ENCODE assay signal across 8 cellular contexts in the genomic region with DNA sequence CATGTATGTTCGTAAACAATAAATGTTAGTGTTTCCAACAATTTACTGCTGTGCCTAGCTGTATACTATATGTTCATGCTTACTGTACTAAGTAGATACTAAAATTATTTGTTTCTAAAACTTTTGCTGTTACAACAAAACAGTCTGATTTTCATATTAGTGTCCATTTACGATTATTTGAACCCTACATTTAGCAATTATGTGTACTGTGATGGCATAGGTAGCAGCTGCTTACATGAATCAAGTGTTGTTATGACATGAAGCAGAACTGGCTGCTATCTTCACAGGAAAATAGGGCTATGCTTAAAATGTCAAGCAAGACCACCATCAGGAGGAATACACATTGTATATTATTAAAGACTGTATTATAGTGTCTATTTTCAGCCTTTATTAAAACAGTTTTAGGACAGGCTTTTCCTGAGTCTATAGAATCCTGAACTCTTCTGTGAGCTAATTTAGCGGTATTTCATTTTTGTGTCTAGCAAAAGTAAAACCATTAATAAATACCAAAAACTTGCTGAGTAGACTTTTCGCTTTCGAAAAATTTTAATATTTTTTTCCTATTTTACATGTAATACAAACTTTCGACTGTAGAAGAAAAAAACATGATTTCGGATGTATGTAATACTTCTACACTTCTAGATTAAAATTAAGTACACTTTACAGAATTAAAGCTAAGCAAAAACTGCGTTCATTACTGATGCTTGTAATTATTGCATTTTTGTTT. TPM values are rescaled to one million over a fixed set of nuclear protein-coding genes. Genes with fewer than 3 reads are reported as not detected.
DNase-seq lines count a peak whose midpoint lies in the region; ATAC-seq lines count a peak whose summit lies in the region.

No MANE protein-coding gene starts in this region.

- ATAC-seq in natural killer cell treated with Interleukin-12 subunit alpha and Interleukin-12 subunit beta and Interleukin-15 and Interleukin-18, amount 100 ng/mL, for 72 hours, result no peak
- ATAC-seq in GM21786 (IDR thresholded peaks at IDR 0.05; ENCODE audit: unreplicated experiment) (no peak), HG03460 (IDR thresholded peaks at IDR 0.05; ENCODE audit: unreplicated experiment) (no peak)

- H4K20me1 ChIP-seq in BLaER1 treated with 17β-estradiol and CSF1 and Interleukin-3, amounts not matched to agents 10 nM and 100 nM, result no peaks in the 10 kb centered on the region; a peak in 1 of 22 replicates

- no peaks in the 10 kb centered on the region for H3K27me3 ChIP-seq in BLaER1 treated with 17β-estradiol and CSF1 and Interleukin-3, amounts not matched to agents 10 nM and 100 nM

- DNase-seq in natural killer cell treated with Interleukin-12 subunit alpha and Interleukin-12 subunit beta and Interleukin-15 and Interleukin-18, amount 100 ng/mL, for 72 hours (ENCODE audit: low spot score), result no peak
- DNase-seq in NCI-H446 (lab: John Stamatoyannopoulos, UW) (no peak), NCI-H1417 treated with DMSO at 0.1 percent for 48 hours (lab: John Stamatoyannopoulos, UW) (no peak)

- peak overlapping the region; percentile 89 to 97 for H3K27ac Mint-ChIP-seq in natural killer cell treated with Interleukin-12 subunit alpha and Interleukin-12 subunit beta and Interleukin-15 and Interleukin-18, amount 100 ng/mL, for 72 hours

- H3K9ac ChIP-seq in BLaER1 treated with 17β-estradiol and CSF1 and Interleukin-3, amounts not matched to agents 10 nM and 100 nM, result peak overlapping the region; percentile 82 to 93 (median 88); a peak in 18 of 22 replicates

- H3K4me1 ChIP-seq in BLaER1 treated with 17β-estradiol and CSF1 and Interleukin-3, amounts not matched to agents 10 nM and 100 nM, result peaks cover 14 to 33% (median 26%) of the 10 kb centered on the region in 10 experiments; a peak in 19 of 20 replicates

- H3K4me3 ChIP-seq in BLaER1 treated with 17β-estradiol and CSF1 and Interleukin-3, amounts not matched to agents 10 nM and 100 nM, result peak overlapping the region; percentile 62 to 79 (median 68)

- H3K4me3 Mint-ChIP-seq in natural killer cell treated with Interleukin-12 subunit alpha and Interleukin-12 subunit beta and Interleukin-15 and Interleukin-18, amount 100 ng/mL, for 72 hours, result peak overlapping the region; percentile 89

- peaks cover 5% of the 10 kb centered on the region for H3K36me3 Mint-ChIP-seq in natural killer cell treated with Interleukin-12 subunit alpha and Interleukin-12 subunit beta and Interleukin-15 and Interleukin-18, amount 100 ng/mL, for 72 hours

- peaks cover 0 to 26% (median 19%) of the 10 kb centered on the region in 11 experiments; a peak in 17 of 22 replicates for H3K36me3 ChIP-seq in BLaER1 treated with 17β-estradiol and CSF1 and Interleukin-3, amounts not matched to agents 10 nM and 100 nM
- peaks cover 15% of the 10 kb centered on the region for H3K36me3 ChIP-seq in KOPT-K1 (ENCODE audit: insufficient read depth, low read length)

- no peaks in the 10 kb centered on the region for H3K9me3 Mint-ChIP-seq in natural killer cell treated with Interleukin-12 subunit alpha and Interleukin-12 subunit beta and Interleukin-15 and Interleukin-18, amount 100 ng/mL, for 72 hours

- peak overlapping the region in 10 of 11 experiments; percentile 82 to 97 (median 90); a peak in 18 of 22 replicates for H3K27ac ChIP-seq in BLaER1 treated with 17β-estradiol and CSF1 and Interleukin-3, amounts not matched to agents 10 nM and 100 nM
- peak overlapping the region; percentile 80 for H3K27ac ChIP-seq in KOPT-K1 (ENCODE audit: low read depth, low read length, poor library complexity, severe bottlenecking)
- H3K27ac ChIP-seq in cingulate gyrus (ENCODE audit: low read depth, low read length), result peak overlapping the region; percentile 99

- H3K4me1 Mint-ChIP-seq in natural killer cell treated with Interleukin-12 subunit alpha and Interleukin-12 subunit beta and Interleukin-15 and Interleukin-18, amount 100 ng/mL, for 72 hours (ENCODE audit: low read depth in 2 of 2), result peaks cover 14 to 16% of the 10 kb centered on the region in 2 donors

- H3K27me3 Mint-ChIP-seq in natural killer cell treated with Interleukin-12 subunit alpha and Interleukin-12 subunit beta and Interleukin-15 and Interleukin-18, amount 100 ng/mL, for 72 hours, result no peaks in the 10 kb centered on the region

- peak overlapping the region; percentile 65 to 85 (median 72) for H3K4me2 ChIP-seq in BLaER1 treated with 17β-estradiol and CSF1 and Interleukin-3, amounts not matched to agents 10 nM and 100 nM

- peaks cover 0 to 6% (median 4%) of the 10 kb centered on the region in 11 experiments; a peak in 14 of 22 replicates for H3K9me3 ChIP-seq in BLaER1 treated with 17β-estradiol and CSF1 and Interleukin-3, amounts not matched to agents 10 nM and 100 nM (replicated peaks in 1 of 11)
- H3K9me3 ChIP-seq in KOPT-K1 (ENCODE audit: insufficient read depth, low read length, poor library complexity, severe bottlenecking), result no peaks in the 10 kb centered on the region

RNA-seq across cellular contexts. Expression of a gene that starts 1.1 kb away (rescaled TPM):
- total RNA-seq in natural killer cell treated with Interleukin-12 subunit alpha and Interleukin-12 subunit beta and Interleukin-15 and Interleukin-18, amount 100 ng/mL, for 72 hours, result 10 to 100 TPM; 22.3 to 22.7 TPM
